Comparison of ENCODE assay signal across 9 cellular contexts in the genomic region with DNA sequence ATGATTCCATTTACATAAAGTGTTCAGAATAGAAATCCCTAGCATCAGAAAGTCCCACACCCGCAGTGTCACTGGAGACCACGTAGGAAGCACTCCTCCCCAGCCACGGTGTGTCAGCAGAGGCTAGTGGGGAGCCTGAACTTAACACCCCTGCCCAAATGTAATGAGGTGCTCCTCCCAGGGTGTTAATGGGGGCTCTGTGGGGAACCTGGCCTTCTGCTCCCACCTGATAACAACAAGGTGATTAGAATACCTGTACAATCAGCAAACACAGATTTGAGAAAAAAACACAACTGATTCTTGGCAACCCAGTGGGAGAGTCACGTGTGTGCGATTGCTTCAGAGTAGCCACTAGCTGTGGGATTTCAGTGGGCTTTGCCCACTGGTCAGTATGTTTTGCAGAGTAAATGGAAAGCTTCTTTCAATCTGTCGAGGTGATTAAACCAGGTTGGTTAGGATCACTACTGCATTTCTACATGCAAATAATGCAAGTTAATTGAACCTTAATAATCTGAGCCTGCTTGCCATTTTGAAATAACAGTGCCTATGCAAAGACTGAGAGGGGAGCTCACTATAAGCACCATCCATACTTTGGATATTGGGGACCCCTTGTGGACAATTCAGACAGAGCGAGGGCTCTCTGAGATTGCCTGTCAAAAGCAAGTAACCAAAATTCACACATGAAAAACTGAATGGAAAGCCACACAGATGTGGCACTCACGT. TPM values are rescaled to one million over a fixed set of nuclear protein-coding genes. Genes with fewer than 3 reads are reported as not detected.
DNase-seq lines count a peak whose midpoint lies in the region; ATAC-seq and TF ChIP-seq lines count a peak whose summit lies in the region.
"Had no signal": no experiment of that assay in that cellular context is flagged by ENCODE, and none has a peak within 500 bp of the region (broad histone marks: within the 10 kb centered on the region; RNA-seq: fewer than 3 reads in every experiment).

No MANE protein-coding gene starts in this region.

- no peak overlapping the region for H3K4me3 ChIP-seq in MM.1S (ENCODE audit: low read length)
- H3K4me3 ChIP-seq in kidney epithelial cell (ENCODE audit: low read depth, low read length) = no peak overlapping the region
- H3K4me3 ChIP-seq: BLaER1 treated with 17β-estradiol and CSF1 and Interleukin-3, amounts not matched to agents 10 nM and 100 nM had no signal

- H3K27me3 ChIP-seq in MM.1S (replicated peaks; ENCODE audit: insufficient read depth, low read length) (no peaks in the 10 kb centered on the region), kidney epithelial cell (ENCODE audit: control insufficient read depth, insufficient read depth, low read length) (no peaks in the 10 kb centered on the region)
- H3K27me3 ChIP-seq: BLaER1 treated with 17β-estradiol and CSF1 and Interleukin-3, amounts not matched to agents 10 nM and 100 nM had no signal

- TF ChIP-seq CTCF in MM.1S (IDR thresholded peaks at IDR 0.05; ENCODE audit: low read length) (peak; percentile 86), MCF 10A (IDR thresholded peaks at IDR 0.05; ENCODE audit: unreplicated experiment) (peak; percentile 39), kidney epithelial cell (IDR thresholded peaks at IDR 0.05; ENCODE audit: insufficient read depth, low read length, poor library complexity, severe bottlenecking) (peak; percentile 66)

- no peaks in the 10 kb centered on the region for H3K9me3 Mint-ChIP-seq in MCF 10A (ENCODE audit: unreplicated experiment)

- CTCF ChIA-PET in MCF 10A (lab: Yijun Ruan, JAX) = interaction anchor here (0.6 to 2.4 kb wide), 20 partner anchors 9 to 346 kb away, joined by 3 to 18 read pairs (median 4); no protein-coding TSS in a partner anchor

- peaks cover 11% of the 10 kb centered on the region for H3K27me3 Mint-ChIP-seq in MCF 10A (ENCODE audit: insufficient read depth, unreplicated experiment)

- H3K27ac Mint-ChIP-seq in MCF 10A (ENCODE audit: low read depth, unreplicated experiment) = no peak overlapping the region

- POLR2A ChIA-PET in MCF 10A (lab: Yijun Ruan, JAX) = interaction anchor here (0.8 to 1.2 kb wide), 5 partner anchors 20 to 94 kb away, joined by 3 to 9 read pairs (median 3); no protein-coding TSS in a partner anchor

- H3K9ac ChIP-seq in MM.1S (ENCODE audit: low read length) = no peak overlapping the region
- H3K9ac ChIP-seq: BLaER1 treated with 17β-estradiol and CSF1 and Interleukin-3, amounts not matched to agents 10 nM and 100 nM had no signal

- H3K79me2 ChIP-seq in MM.1S (ENCODE audit: low read length) = no peaks in the 10 kb centered on the region

- ATAC-seq in HG03442 (IDR thresholded peaks at IDR 0.05; ENCODE audit: unreplicated experiment) = no peak

- H2AFZ ChIP-seq in MM.1S (ENCODE audit: low read length) = no peak overlapping the region

- no peaks in the 10 kb centered on the region for H3K4me1 Mint-ChIP-seq in MCF 10A (ENCODE audit: insufficient read depth, unreplicated experiment)

- H3K9me3 ChIP-seq in MM.1S (replicated peaks; ENCODE audit: insufficient read depth, low read length) = no peaks in the 10 kb centered on the region
- H3K9me3 ChIP-seq: BLaER1 treated with 17β-estradiol and CSF1 and Interleukin-3, amounts not matched to agents 10 nM and 100 nM had no signal

- no peaks in the 10 kb centered on the region for H3K36me3 ChIP-seq in MM.1S (replicated peaks; ENCODE audit: insufficient read depth, low read length)
- H3K36me3 ChIP-seq in kidney epithelial cell (ENCODE audit: control insufficient read depth, insufficient read depth, low read length) = no peaks in the 10 kb centered on the region
- H3K36me3 ChIP-seq: BLaER1 treated with 17β-estradiol and CSF1 and Interleukin-3, amounts not matched to agents 10 nM and 100 nM had no signal

- no peak overlapping the region for H3K27ac ChIP-seq in MM.1S (ENCODE audit: low read length)
- H3K27ac ChIP-seq: BLaER1 treated with 17β-estradiol and CSF1 and Interleukin-3, amounts not matched to agents 10 nM and 100 nM had no signal

- intact Hi-C loops in MCF 10A (cut with micrococcal nuclease) = loop anchor here (1.0 to 5.0 kb wide), 3 partner anchors 20 to 93 kb away; partner anchors contain the start of gene PREB

- H3F3A ChIP-seq in MM.1S (ENCODE audit: insufficient read depth, low read length) = 0 out of 2 replicates have a peak, but pooled peaks cover 3% of the 10 kb centered on the region

- no peak overlapping the region for H3K4me3 Mint-ChIP-seq in MCF 10A (ENCODE audit: unreplicated experiment)

- H4K20me1 ChIP-seq in MM.1S (ENCODE audit: insufficient read depth, low read length) = no peaks in the 10 kb centered on the region
- H4K20me1 ChIP-seq: BLaER1 treated with 17β-estradiol and CSF1 and Interleukin-3, amounts not matched to agents 10 nM and 100 nM had no signal

- H3K4me2 ChIP-seq in MM.1S (ENCODE audit: low read depth, low read length) = no peak overlapping the region
- H3K4me2 ChIP-seq: BLaER1 treated with 17β-estradiol and CSF1 and Interleukin-3, amounts not matched to agents 10 nM and 100 nM had no signal

- no peaks in the 10 kb centered on the region for H3K9me2 ChIP-seq in MM.1S (replicated peaks; ENCODE audit: insufficient read depth, low read length)

- peaks cover 13% of the 10 kb centered on the region for H3K4me1 ChIP-seq in MM.1S (ENCODE audit: low read length)

- DNase-seq in NCI-H1092 treated with DMSO at 0.1 percent for 48 hours (lab: John Stamatoyannopoulos, UW) = peak; percentile 29
- no peak for DNase-seq in NCI-H1092 (lab: John Stamatoyannopoulos, UW)
- DNase-seq in MM.1S = peak; percentile 85
- peak; percentile 21 to 35 for DNase-seq in SHP77 (lab: John Stamatoyannopoulos, UW)
- peak; percentile 81 for DNase-seq in MCF 10A (ENCODE audit: unreplicated experiment)
- DNase-seq in kidney epithelial cell (ENCODE audit: low read depth) = no peak
- peak; percentile 10 for DNase-seq in stimulated activated naive CD4-positive, alpha-beta T cell treated with Interleukin-2 at 50 U/mL for 16 hours (lab: John Stamatoyannopoulos, UW)

- peaks cover 6% of the 10 kb centered on the region for H3K36me3 Mint-ChIP-seq in MCF 10A (ENCODE audit: insufficient read depth, unreplicated experiment)

- BruUV-seq in MCF 10A (replicated peaks; lab: Mats Ljungman, UMichigan) = no TSS peak

RNA-seq across cellular contexts. Expression of gene ATRAID, which starts 20.6 kb away (rescaled TPM):
- total RNA-seq in MCF 10A (2022) (115 and 122 TPM in 2 replicates), kidney epithelial cell (146 and 161 TPM in 2 replicates)

RNA-seq across cellular contexts. Expression of gene SLC5A6, which starts 20.8 kb away (rescaled TPM):
- total RNA-seq in MCF 10A (2022) = 25.9 and 26.9 TPM in 2 replicates
- 52.1 and 67.7 TPM in 2 replicates for total RNA-seq in kidney epithelial cell

RNA-seq across cellular contexts. Expression of gene CAD, which starts 25.9 kb away (rescaled TPM):
- total RNA-seq in MCF 10A (2022) (59.5 and 66.5 TPM in 2 replicates), kidney epithelial cell (60.0 and 63.5 TPM in 2 replicates)

RNA-seq across cellular contexts. Expression of gene TCF23, which starts 42.5 kb away (rescaled TPM):
- not detected in 2 replicates for total RNA-seq in MCF 10A (2022)
- not detected in 2 replicates for total RNA-seq in kidney epithelial cell

RNA-seq across cellular contexts. Expression of gene PRR30, which starts 52.1 kb away (rescaled TPM):
- total RNA-seq in MCF 10A (2022) = not detected in 2 replicates
- total RNA-seq in kidney epithelial cell = not detected in 2 replicates

Comparison
In these comparisons a context has a peak if more than half of its experiments do, and no peak if none do; other contexts are left out.
1. DNase-seq: peak in NCI-H1092 treated with DMSO at 0.1 percent for 48 hours (single experiment), MM.1S (single experiment), SHP77 (2 of 2), MCF 10A (single experiment) and stimulated activated naive CD4-positive, alpha-beta T cell treated with Interleukin-2 at 50 U/mL for 16 hours (single experiment); none in NCI-H1092 (single experiment) and kidney epithelial cell (single experiment).
2. Peak in every context shown above with its lines, with median percentiles within 50 percentile points of each other: CTCF ChIP-seq.